21 cellular contexts compared by ENCODE assay signal in the genomic region with DNA sequence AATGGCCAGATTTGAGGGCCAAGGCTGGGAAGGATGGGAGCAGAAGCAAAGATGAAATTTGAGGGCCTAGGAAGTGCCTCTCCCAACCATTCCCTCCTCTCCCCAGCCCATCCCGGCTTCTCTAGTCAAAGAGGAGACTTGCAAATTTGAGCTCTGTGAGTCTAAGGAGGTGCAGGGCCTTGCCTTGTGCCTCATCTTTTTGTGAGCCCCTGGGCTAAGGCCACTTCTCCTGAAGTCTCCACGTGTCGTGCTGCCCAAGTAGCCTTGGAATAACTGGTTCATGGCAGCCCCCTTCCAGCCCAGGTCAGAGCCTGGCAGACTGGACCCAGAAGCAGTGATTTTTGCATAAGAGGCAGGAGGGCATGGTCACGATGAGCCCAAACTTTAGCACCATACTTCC. TPM values are rescaled to one million over a fixed set of nuclear protein-coding genes. Genes with fewer than 3 reads are reported as not detected.
DNase-seq lines count a peak whose midpoint lies in the region; ATAC-seq and TF ChIP-seq lines count a peak whose summit lies in the region.
"Had no signal": no experiment of that assay in that cellular context is flagged by ENCODE, and none has a peak within 500 bp of the region (broad histone marks: within the 10 kb centered on the region; RNA-seq: fewer than 3 reads in every experiment).

No MANE protein-coding gene starts in this region.

- ATAC-seq in activated CD8-positive, alpha-beta memory T cell treated with anti-CD3 and anti-CD28 coated beads, Interleukin-2, amount 10 ng/mL, durations not matched to agents 7 days and 5 days, result no peak
- ATAC-seq in RWPE2 (ENCODE audit: low read depth) (no peak), GM18502 (IDR thresholded peaks at IDR 0.05; ENCODE audit: poor library complexity, unreplicated experiment) (no peak)
- ATAC-seq: activated CD8-positive, alpha-beta T cell treated with anti-CD3 and anti-CD28 coated beads for 36 hours; HepG2; left colon had no signal

- CTCF ChIA-PET in activated CD8-positive, alpha-beta memory T cell treated with anti-CD3 and anti-CD28 coated beads, Interleukin-2, amount 10 ng/mL, durations not matched to agents 7 days and 5 days (lab: Charles Lee), result interaction anchor here (2.0 kb wide), 1 partner anchor 19 kb away, joined by 4 read pairs; no protein-coding TSS in a partner anchor

- H3K4me1 ChIP-seq in RWPE2 (ENCODE audit: insufficient read depth, poor library complexity, severe bottlenecking), result peaks cover 4% of the 10 kb centered on the region
- H3K4me1 ChIP-seq in stomach, result peaks cover 10 to 39% (median 19%) of the 10 kb centered on the region in 4 donors
- H3K4me1 ChIP-seq in HAP-1, result no peaks in the 10 kb centered on the region

- H3K4me3 Mint-ChIP-seq in activated CD8-positive, alpha-beta memory T cell treated with anti-CD3 and anti-CD28 coated beads, Interleukin-2, amount 10 ng/mL, durations not matched to agents 7 days and 5 days, result no peak overlapping the region
- H3K4me3 Mint-ChIP-seq: activated CD8-positive, alpha-beta T cell treated with anti-CD3 and anti-CD28 coated beads for 36 hours had no signal

- H3K27me3 Mint-ChIP-seq in activated CD8-positive, alpha-beta memory T cell treated with anti-CD3 and anti-CD28 coated beads, Interleukin-2, amount 10 ng/mL, durations not matched to agents 7 days and 5 days, result peaks cover 26% of the 10 kb centered on the region

- H3K36me3 ChIP-seq in RWPE2 (ENCODE audit: low read depth), result no peaks in the 10 kb centered on the region
- H3K36me3 ChIP-seq in stomach, result no peaks in the 10 kb centered on the region
- no peaks in the 10 kb centered on the region for H3K36me3 ChIP-seq in HAP-1 (replicated peaks)
- H3K36me3 ChIP-seq: SJCRH30, upper lobe of right lung had no signal

- H3K4me3 ChIP-seq in RWPE2 (ENCODE audit: severe bottlenecking) (no peak overlapping the region), stomach (no peak overlapping the region), HAP-1 (no peak overlapping the region)
- H3K4me3 ChIP-seq: SJCRH30, upper lobe of right lung had no signal

- TF ChIP-seq POLR2A in stomach (IDR thresholded peaks at IDR 0.05), result no peak

- TF ChIP-seq EP300 in stomach (IDR thresholded peaks at IDR 0.05), result no peak

- 81 to 96% (median 89%) methylated on average over 4 of the region's 4 CpGs for WGBS in stomach, 5 donors

- H3K27me3 ChIP-seq in RWPE2 (ENCODE audit: insufficient read depth, poor library complexity, severe bottlenecking), result peaks cover 18% of the 10 kb centered on the region
- H3K27me3 ChIP-seq in stomach, result peaks cover 0 to 4% (median 0%) of the 10 kb centered on the region in 3 donors
- H3K27me3 ChIP-seq in HAP-1 (ENCODE audit: low read depth), result peaks cover 12% of the 10 kb centered on the region
- H3K27me3 ChIP-seq: SJCRH30, upper lobe of right lung had no signal

- peaks cover 2% of the 10 kb centered on the region for H3K9me3 Mint-ChIP-seq in activated CD8-positive, alpha-beta memory T cell treated with anti-CD3 and anti-CD28 coated beads, Interleukin-2, amount 10 ng/mL, durations not matched to agents 7 days and 5 days (ENCODE audit: low read depth)

- peaks cover 17% of the 10 kb centered on the region for H3K36me3 Mint-ChIP-seq in activated CD8-positive, alpha-beta memory T cell treated with anti-CD3 and anti-CD28 coated beads, Interleukin-2, amount 10 ng/mL, durations not matched to agents 7 days and 5 days

- in situ Hi-C loops in HAP-1 (cut with MboI; ENCODE audit: low sequenced_read_pairs), result no loop called here

- H3K9me3 ChIP-seq in RWPE2 (ENCODE audit: severe bottlenecking), result no peaks in the 10 kb centered on the region
- no peaks in the 10 kb centered on the region for H3K9me3 ChIP-seq in stomach
- H3K9me3 ChIP-seq in HAP-1, result no peaks in the 10 kb centered on the region
- H3K9me3 ChIP-seq: SJCRH30, upper lobe of right lung had no signal

- no peak for TF ChIP-seq CTCF in RWPE2 (IDR thresholded peaks at IDR 0.05; ENCODE audit: poor library complexity, severe bottlenecking)
- TF ChIP-seq CTCF in stomach (IDR thresholded peaks at IDR 0.05), result no peak

- no peak overlapping the region for H3K27ac Mint-ChIP-seq in activated CD8-positive, alpha-beta memory T cell treated with anti-CD3 and anti-CD28 coated beads, Interleukin-2, amount 10 ng/mL, durations not matched to agents 7 days and 5 days
- H3K27ac Mint-ChIP-seq: activated CD8-positive, alpha-beta T cell treated with anti-CD3 and anti-CD28 coated beads for 36 hours had no signal

- peak; percentile 53 for DNase-seq in activated CD8-positive, alpha-beta memory T cell treated with anti-CD3 and anti-CD28 coated beads for 24 hours
- DNase-seq in activated CD8-positive, alpha-beta memory T cell treated with anti-CD3 and anti-CD28 coated beads, Interleukin-2, amount 10 ng/mL, durations not matched to agents 7 days and 5 days, result no peak
- DNase-seq in RWPE2 (ENCODE audit: low spot score) (peak; percentile 60), islet precursor cell (peak; percentile 41), stomach (peak; percentile 10), DMS79 treated with DMSO at 0.1 percent for 48 hours (lab: John Stamatoyannopoulos, UW) (no peak), HAP-1 (ENCODE audit: low spot score in 2 of 2) (no peak)
- DNase-seq: activated CD8-positive, alpha-beta T cell treated with anti-CD3 and anti-CD28 coated beads for 36 hours; Calu3; left colon; NCI-H1436; NCI-H748 treated with DMSO at 0.1 percent for 48 hours; OCI-M1; SJCRH30; stimulated activated CD4-positive, alpha-beta T cell treated with anti-CD3 and anti-CD28 coated beads, Interleukin-15, amount 100 ng/mL, for 24 hours; T-helper 2 cell; upper lobe of right lung had no signal

- peaks cover 17% of the 10 kb centered on the region for H3K4me1 Mint-ChIP-seq in activated CD8-positive, alpha-beta memory T cell treated with anti-CD3 and anti-CD28 coated beads, Interleukin-2, amount 10 ng/mL, durations not matched to agents 7 days and 5 days

- H3K27ac ChIP-seq in RWPE2 (ENCODE audit: poor library complexity, severe bottlenecking) (no peak overlapping the region), stomach (peak overlapping the region in 4 of 5 donors; percentile 28 to 85 (median 76))
- H3K27ac ChIP-seq: epithelial cell of prostate, upper lobe of right lung, VCaP had no signal

- intact Hi-C loops in stomach (cut with DNase I; ENCODE audit: low total_unique reads), result no loop called here

RNA-seq across cellular contexts. Expression of gene PTGIS, which starts 6.7 kb away (rescaled TPM):
- 10 to 100 TPM in 1 of 2 experiments, 1 to 10 TPM in 1; 3.8 to 15.1 TPM for total RNA-seq in activated CD8-positive, alpha-beta memory T cell treated with anti-CD3 and anti-CD28 coated beads, Interleukin-2, amount 10 ng/mL, durations not matched to agents 7 days and 5 days
- 10 to 100 TPM in 4 of 5 donors, 1 to 10 TPM in 1; 8.4 to 84.8 (median 24.8) TPM for total RNA-seq in stomach
- 10 to 100 TPM in 1 of 3 donors, 1 to 10 TPM in 2; 4.9 to 14.8 (median 6.9) TPM for polyA plus RNA-seq in stomach
- total RNA-seq: HepG2 had no signal
- polyA plus RNA-seq: HepG2 had no signal

Comparison
In these comparisons a context has a peak if more than half of its experiments do, and no peak if none do; other contexts are left out.
1. DNase-seq: peak in activated CD8-positive, alpha-beta memory T cell treated with anti-CD3 and anti-CD28 coated beads for 24 hours (single experiment), RWPE2 (single experiment), islet precursor cell (single experiment) and stomach (single experiment); none in activated CD8-positive, alpha-beta memory T cell treated with anti-CD3 and anti-CD28 coated beads, Interleukin-2, amount 10 ng/mL, durations not matched to agents 7 days and 5 days (single experiment), DMS79 treated with DMSO at 0.1 percent for 48 hours (single experiment) and HAP-1 (0 of 2).